In genomic region chr3:60045686-60046085, GRCh38 we compare ENCODE assay signal across 14 cellular contexts.
"Had no signal": no experiment of that assay in that cellular context is flagged by ENCODE, and none has a peak within 500 bp of the region (broad histone marks: within the 10 kb centered on the region; RNA-seq: fewer than 3 reads in every experiment).

No MANE protein-coding gene starts in this region.

- H3K4me3 ChIP-seq: gastrocnemius medialis, heart right ventricle, right atrium auricular region, skin epidermis, testis had no signal

- H3K4me1 ChIP-seq: gastrocnemius medialis, heart right ventricle, right atrium auricular region, testis had no signal

- H3K9me3 ChIP-seq: gastrocnemius medialis, heart right ventricle, neutrophil, right atrium auricular region, testis had no signal

- ATAC-seq: gastrocnemius medialis; heart right ventricle; naive thymus-derived CD8-positive, alpha-beta T cell; stimulated activated naive CD8-positive, alpha-beta T cell treated with anti-CD3 and anti-CD28 coated beads, Interleukin-15, amount 100 ng/mL, for 72 hours; WTC11 had no signal

- H3K27ac Mint-ChIP-seq: activated naive CD8-positive, alpha-beta T cell treated with anti-CD3 and anti-CD28 coated beads for 36 hours; WTC11 had no signal

- H3K4me3 Mint-ChIP-seq: activated naive CD8-positive, alpha-beta T cell treated with anti-CD3 and anti-CD28 coated beads for 36 hours; naive thymus-derived CD8-positive, alpha-beta T cell; stimulated activated naive CD8-positive, alpha-beta T cell treated with anti-CD3 and anti-CD28 coated beads, Interleukin-15, amount 100 ng/mL, for 72 hours; WTC11 had no signal

- DNase-seq: activated CD4-positive, alpha-beta T cell treated with anti-CD3 and anti-CD28 coated beads, Interleukin-2, amount 50 U/mL, for 48 hours; activated naive CD8-positive, alpha-beta T cell treated with anti-CD3 and anti-CD28 coated beads for 36 hours; gastrocnemius medialis; heart right ventricle; islet precursor cell; mammary epithelial cell; naive thymus-derived CD8-positive, alpha-beta T cell; stimulated activated CD4-positive, alpha-beta T cell treated with anti-CD3 and anti-CD28 coated beads, Interleukin-4, amount 100 ng/mL, for 4 hours; stimulated activated naive CD8-positive, alpha-beta T cell treated with anti-CD3 and anti-CD28 coated beads, Interleukin-15, amount 100 ng/mL, for 72 hours; testis had no signal

- H3K27me3 ChIP-seq: gastrocnemius medialis, heart right ventricle, neutrophil, right atrium auricular region, testis had no signal

- H3K27me3 Mint-ChIP-seq: activated naive CD8-positive, alpha-beta T cell treated with anti-CD3 and anti-CD28 coated beads for 36 hours; naive thymus-derived CD8-positive, alpha-beta T cell; stimulated activated naive CD8-positive, alpha-beta T cell treated with anti-CD3 and anti-CD28 coated beads, Interleukin-15, amount 100 ng/mL, for 72 hours had no signal

- H3K36me3 ChIP-seq: gastrocnemius medialis, heart right ventricle, neutrophil, right atrium auricular region had no signal
